1 cellular context compared by ENCODE assay signal in the genomic region with DNA sequence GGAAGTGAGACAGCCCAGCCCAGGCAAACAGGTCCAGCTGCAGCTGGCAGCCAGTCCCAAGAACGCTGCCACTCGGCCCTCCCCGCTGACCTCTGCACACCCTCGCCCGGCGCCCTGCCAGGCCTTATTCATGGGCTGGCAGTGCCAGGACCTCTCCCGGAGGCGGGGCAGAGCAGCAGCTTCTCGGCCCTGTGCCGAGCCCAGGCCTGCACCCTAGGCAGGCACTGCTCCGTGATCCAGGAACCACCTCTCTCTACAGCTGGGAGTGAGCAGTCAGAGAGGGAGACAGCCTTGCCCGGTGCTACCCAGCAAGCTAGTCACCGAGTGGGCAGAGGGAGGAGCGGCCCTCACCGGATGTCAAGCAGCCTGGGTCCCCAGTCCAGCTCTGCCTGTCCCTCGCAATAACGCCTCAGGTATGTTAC.
A peak's percentile ranks its signal among the peaks of the same experiment; 100 is the strongest.
TF ChIP-seq lines count a peak whose summit lies in the region.

No MANE protein-coding gene starts in this region.

TF ChIP-seq in HepG2, 621 proteins besides CTCF, POLR2A, EP300 and RAD21 (continued from another document and continues in another):
- TF ChIP-seq, protein P1, sequence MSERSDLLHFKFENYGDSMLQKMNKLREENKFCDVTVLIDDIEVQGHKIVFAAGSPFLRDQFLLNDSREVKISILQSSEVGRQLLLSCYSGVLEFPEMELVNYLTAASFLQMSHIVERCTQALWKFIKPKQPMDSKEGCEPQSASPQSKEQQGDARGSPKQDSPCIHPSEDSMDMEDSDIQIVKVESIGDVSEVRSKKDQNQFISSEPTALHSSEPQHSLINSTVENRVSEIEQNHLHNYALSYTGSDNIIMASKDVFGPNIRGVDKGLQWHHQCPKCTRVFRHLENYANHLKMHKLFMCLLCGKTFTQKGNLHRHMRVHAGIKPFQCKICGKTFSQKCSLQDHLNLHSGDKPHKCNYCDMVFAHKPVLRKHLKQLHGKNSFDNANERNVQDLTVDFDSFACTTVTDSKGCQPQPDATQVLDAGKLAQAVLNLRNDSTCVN (CRISPR knock-in tag; IDR thresholded peaks at IDR 0.05; ENCODE audit: borderline replicate concordance), result no peak
- TF ChIP-seq ZMYM3 (CRISPR knock-in tag; IDR thresholded peaks at IDR 0.05), result peak; percentile 89
- TF ChIP-seq, protein P2, sequence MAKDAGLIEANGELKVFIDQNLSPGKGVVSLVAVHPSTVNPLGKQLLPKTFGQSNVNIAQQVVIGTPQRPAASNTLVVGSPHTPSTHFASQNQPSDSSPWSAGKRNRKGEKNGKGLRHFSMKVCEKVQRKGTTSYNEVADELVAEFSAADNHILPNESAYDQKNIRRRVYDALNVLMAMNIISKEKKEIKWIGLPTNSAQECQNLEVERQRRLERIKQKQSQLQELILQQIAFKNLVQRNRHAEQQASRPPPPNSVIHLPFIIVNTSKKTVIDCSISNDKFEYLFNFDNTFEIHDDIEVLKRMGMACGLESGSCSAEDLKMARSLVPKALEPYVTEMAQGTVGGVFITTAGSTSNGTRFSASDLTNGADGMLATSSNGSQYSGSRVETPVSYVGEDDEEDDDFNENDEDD (CRISPR knock-in tag; IDR thresholded peaks at IDR 0.05; ENCODE audit: borderline replicate concordance), result no peak
- TF ChIP-seq ZNF556 (CRISPR knock-in tag; IDR thresholded peaks at IDR 0.05; ENCODE audit: borderline replicate concordance), result 0 out of 2 replicates have a peak, but pooled peaks have one; percentile 26
- TF ChIP-seq, protein P3, sequence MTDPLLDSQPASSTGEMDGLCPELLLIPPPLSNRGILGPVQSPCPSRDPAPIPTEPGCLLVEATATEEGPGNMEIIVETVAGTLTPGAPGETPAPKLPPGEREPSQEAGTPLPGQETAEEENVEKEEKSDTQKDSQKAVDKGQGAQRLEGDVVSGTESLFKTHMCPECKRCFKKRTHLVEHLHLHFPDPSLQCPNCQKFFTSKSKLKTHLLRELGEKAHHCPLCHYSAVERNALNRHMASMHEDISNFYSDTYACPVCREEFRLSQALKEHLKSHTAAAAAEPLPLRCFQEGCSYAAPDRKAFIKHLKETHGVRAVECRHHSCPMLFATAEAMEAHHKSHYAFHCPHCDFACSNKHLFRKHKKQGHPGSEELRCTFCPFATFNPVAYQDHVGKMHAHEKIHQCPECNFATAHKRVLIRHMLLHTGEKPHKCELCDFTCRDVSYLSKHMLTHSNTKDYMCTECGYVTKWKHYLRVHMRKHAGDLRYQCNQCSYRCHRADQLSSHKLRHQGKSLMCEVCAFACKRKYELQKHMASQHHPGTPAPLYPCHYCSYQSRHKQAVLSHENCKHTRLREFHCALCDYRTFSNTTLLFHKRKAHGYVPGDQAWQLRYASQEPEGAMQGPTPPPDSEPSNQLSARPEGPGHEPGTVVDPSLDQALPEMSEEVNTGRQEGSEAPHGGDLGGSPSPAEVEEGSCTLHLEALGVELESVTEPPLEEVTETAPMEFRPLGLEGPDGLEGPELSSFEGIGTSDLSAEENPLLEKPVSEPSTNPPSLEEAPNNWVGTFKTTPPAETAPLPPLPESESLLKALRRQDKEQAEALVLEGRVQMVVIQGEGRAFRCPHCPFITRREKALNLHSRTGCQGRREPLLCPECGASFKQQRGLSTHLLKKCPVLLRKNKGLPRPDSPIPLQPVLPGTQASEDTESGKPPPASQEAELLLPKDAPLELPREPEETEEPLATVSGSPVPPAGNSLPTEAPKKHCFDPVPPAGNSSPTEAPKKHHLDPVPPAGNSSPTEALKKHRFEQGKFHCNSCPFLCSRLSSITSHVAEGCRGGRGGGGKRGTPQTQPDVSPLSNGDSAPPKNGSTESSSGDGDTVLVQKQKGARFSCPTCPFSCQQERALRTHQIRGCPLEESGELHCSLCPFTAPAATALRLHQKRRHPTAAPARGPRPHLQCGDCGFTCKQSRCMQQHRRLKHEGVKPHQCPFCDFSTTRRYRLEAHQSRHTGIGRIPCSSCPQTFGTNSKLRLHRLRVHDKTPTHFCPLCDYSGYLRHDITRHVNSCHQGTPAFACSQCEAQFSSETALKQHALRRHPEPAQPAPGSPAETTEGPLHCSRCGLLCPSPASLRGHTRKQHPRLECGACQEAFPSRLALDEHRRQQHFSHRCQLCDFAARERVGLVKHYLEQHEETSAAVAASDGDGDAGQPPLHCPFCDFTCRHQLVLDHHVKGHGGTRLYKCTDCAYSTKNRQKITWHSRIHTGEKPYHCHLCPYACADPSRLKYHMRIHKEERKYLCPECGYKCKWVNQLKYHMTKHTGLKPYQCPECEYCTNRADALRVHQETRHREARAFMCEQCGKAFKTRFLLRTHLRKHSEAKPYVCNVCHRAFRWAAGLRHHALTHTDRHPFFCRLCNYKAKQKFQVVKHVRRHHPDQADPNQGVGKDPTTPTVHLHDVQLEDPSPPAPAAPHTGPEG (CRISPR knock-in tag; IDR thresholded peaks at IDR 0.05), result no peak
- TF ChIP-seq SSRP1 (CRISPR knock-in tag; IDR thresholded peaks at IDR 0.05), result no peak
- TF ChIP-seq, protein P4, sequence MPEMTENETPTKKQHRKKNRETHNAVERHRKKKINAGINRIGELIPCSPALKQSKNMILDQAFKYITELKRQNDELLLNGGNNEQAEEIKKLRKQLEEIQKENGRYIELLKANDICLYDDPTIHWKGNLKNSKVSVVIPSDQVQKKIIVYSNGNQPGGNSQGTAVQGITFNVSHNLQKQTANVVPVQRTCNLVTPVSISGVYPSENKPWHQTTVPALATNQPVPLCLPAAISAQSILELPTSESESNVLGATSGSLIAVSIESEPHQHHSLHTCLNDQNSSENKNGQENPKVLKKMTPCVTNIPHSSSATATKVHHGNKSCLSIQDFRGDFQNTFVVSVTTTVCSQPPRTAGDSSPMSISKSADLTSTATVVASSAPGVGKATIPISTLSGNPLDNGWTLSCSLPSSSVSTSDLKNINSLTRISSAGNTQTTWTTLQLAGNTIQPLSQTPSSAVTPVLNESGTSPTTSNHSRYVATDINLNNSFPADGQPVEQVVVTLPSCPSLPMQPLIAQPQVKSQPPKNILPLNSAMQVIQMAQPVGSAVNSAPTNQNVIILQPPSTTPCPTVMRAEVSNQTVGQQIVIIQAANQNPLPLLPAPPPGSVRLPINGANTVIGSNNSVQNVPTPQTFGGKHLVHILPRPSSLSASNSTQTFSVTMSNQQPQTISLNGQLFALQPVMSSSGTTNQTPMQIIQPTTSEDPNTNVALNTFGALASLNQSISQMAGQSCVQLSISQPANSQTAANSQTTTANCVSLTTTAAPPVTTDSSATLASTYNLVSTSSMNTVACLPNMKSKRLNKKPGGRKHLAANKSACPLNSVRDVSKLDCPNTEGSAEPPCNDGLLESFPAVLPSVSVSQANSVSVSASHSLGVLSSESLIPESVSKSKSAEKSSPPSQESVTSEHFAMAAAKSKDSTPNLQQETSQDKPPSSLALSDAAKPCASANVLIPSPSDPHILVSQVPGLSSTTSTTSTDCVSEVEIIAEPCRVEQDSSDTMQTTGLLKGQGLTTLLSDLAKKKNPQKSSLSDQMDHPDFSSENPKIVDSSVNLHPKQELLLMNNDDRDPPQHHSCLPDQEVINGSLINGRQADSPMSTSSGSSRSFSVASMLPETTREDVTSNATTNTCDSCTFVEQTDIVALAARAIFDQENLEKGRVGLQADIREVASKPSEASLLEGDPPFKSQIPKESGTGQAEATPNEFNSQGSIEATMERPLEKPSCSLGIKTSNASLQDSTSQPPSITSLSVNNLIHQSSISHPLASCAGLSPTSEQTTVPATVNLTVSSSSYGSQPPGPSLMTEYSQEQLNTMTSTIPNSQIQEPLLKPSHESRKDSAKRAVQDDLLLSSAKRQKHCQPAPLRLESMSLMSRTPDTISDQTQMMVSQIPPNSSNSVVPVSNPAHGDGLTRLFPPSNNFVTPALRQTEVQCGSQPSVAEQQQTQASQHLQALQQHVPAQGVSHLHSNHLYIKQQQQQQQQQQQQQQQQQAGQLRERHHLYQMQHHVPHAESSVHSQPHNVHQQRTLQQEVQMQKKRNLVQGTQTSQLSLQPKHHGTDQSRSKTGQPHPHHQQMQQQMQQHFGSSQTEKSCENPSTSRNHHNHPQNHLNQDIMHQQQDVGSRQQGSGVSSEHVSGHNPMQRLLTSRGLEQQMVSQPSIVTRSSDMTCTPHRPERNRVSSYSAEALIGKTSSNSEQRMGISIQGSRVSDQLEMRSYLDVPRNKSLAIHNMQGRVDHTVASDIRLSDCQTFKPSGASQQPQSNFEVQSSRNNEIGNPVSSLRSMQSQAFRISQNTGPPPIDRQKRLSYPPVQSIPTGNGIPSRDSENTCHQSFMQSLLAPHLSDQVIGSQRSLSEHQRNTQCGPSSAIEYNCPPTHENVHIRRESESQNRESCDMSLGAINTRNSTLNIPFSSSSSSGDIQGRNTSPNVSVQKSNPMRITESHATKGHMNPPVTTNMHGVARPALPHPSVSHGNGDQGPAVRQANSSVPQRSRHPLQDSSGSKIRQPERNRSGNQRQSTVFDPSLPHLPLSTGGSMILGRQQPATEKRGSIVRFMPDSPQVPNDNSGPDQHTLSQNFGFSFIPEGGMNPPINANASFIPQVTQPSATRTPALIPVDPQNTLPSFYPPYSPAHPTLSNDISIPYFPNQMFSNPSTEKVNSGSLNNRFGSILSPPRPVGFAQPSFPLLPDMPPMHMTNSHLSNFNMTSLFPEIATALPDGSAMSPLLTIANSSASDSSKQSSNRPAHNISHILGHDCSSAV (CRISPR knock-in tag; IDR thresholded peaks at IDR 0.05; ENCODE audit: borderline replicate concordance), result no peak
- no peak for TF ChIP-seq KMT2B (CRISPR knock-in tag; IDR thresholded peaks at IDR 0.05)
- TF ChIP-seq, protein P5, sequence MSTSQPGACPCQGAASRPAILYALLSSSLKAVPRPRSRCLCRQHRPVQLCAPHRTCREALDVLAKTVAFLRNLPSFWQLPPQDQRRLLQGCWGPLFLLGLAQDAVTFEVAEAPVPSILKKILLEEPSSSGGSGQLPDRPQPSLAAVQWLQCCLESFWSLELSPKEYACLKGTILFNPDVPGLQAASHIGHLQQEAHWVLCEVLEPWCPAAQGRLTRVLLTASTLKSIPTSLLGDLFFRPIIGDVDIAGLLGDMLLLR (CRISPR knock-in tag; IDR thresholded peaks at IDR 0.05), result no peak
- TF ChIP-seq BRD4 (CRISPR knock-in tag; IDR thresholded peaks at IDR 0.05), result no peak
- TF ChIP-seq ZNF44 (CRISPR knock-in tag; IDR thresholded peaks at IDR 0.05), result no peak
- no peak for TF ChIP-seq KDM5A (IDR thresholded peaks at IDR 0.05; ENCODE audit: borderline replicate concordance, low read length)
- TF ChIP-seq, protein P6, sequence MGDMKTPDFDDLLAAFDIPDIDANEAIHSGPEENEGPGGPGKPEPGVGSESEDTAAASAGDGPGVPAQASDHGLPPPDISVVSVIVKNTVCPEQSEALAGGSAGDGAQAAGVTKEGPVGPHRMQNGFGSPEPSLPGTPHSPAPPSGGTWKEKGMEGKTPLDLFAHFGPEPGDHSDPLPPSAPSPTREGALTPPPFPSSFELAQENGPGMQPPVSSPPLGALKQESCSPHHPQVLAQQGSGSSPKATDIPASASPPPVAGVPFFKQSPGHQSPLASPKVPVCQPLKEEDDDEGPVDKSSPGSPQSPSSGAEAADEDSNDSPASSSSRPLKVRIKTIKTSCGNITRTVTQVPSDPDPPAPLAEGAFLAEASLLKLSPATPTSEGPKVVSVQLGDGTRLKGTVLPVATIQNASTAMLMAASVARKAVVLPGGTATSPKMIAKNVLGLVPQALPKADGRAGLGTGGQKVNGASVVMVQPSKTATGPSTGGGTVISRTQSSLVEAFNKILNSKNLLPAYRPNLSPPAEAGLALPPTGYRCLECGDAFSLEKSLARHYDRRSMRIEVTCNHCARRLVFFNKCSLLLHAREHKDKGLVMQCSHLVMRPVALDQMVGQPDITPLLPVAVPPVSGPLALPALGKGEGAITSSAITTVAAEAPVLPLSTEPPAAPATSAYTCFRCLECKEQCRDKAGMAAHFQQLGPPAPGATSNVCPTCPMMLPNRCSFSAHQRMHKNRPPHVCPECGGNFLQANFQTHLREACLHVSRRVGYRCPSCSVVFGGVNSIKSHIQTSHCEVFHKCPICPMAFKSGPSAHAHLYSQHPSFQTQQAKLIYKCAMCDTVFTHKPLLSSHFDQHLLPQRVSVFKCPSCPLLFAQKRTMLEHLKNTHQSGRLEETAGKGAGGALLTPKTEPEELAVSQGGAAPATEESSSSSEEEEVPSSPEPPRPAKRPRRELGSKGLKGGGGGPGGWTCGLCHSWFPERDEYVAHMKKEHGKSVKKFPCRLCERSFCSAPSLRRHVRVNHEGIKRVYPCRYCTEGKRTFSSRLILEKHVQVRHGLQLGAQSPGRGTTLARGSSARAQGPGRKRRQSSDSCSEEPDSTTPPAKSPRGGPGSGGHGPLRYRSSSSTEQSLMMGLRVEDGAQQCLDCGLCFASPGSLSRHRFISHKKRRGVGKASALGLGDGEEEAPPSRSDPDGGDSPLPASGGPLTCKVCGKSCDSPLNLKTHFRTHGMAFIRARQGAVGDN (CRISPR knock-in tag; IDR thresholded peaks at IDR 0.05), result peak; percentile 46; the same call in 1 of the 2 replicates
- peak; percentile 49 for TF ChIP-seq AGO1 (IDR thresholded peaks at IDR 0.05; ENCODE audit: low read depth, low read length, poor library complexity, severe bottlenecking)
- TF ChIP-seq ZNF337 (CRISPR knock-in tag; IDR thresholded peaks at IDR 0.05; ENCODE audit: borderline replicate concordance, low read depth), result no peak
- TF ChIP-seq, protein P7, sequence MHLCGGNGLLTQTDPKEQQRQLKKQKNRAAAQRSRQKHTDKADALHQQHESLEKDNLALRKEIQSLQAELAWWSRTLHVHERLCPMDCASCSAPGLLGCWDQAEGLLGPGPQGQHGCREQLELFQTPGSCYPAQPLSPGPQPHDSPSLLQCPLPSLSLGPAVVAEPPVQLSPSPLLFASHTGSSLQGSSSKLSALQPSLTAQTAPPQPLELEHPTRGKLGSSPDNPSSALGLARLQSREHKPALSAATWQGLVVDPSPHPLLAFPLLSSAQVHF (CRISPR knock-in tag; IDR thresholded peaks at IDR 0.05), result no peak
- TF ChIP-seq, protein P8, sequence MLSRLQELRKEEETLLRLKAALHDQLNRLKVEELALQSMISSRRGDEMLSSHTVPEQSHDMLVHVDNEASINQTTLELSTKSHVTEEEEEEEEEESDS (CRISPR knock-in tag; IDR thresholded peaks at IDR 0.05; ENCODE audit: borderline replicate concordance), result no peak
- no peak for TF ChIP-seq HIVEP1 (CRISPR knock-in tag; IDR thresholded peaks at IDR 0.05)
- TF ChIP-seq KAT2B (IDR thresholded peaks at IDR 0.05; ENCODE audit: borderline replicate concordance, low read depth, low read length), result no peak
- TF ChIP-seq MTA1 (CRISPR knock-in tag; IDR thresholded peaks at IDR 0.05; ENCODE audit: borderline replicate concordance), result no peak
- TF ChIP-seq GZF1 (CRISPR knock-in tag; IDR thresholded peaks at IDR 0.05), result 0 out of 2 replicates have a peak, but pooled peaks have one; percentile 29
- TF ChIP-seq CHCHD3 (CRISPR knock-in tag; IDR thresholded peaks at IDR 0.05), result 0 out of 2 replicates have a peak, but pooled peaks have one; percentile 49
- peak; percentile 30; the same call in 1 of the 2 replicates for TF ChIP-seq ATF7-NPFF (CRISPR knock-in tag; IDR thresholded peaks at IDR 0.05; ENCODE audit: low read depth)
- TF ChIP-seq SP140L (CRISPR knock-in tag; IDR thresholded peaks at IDR 0.05; ENCODE audit: borderline replicate concordance), result no peak
- TF ChIP-seq ZNF17 (CRISPR knock-in tag; IDR thresholded peaks at IDR 0.05), result no peak
- 0 out of 2 replicates have a peak, but pooled peaks have one; percentile 23 for TF ChIP-seq SPEN (CRISPR knock-in tag; IDR thresholded peaks at IDR 0.05; ENCODE audit: low read depth)
- TF ChIP-seq NCOA5 (CRISPR knock-in tag; IDR thresholded peaks at IDR 0.05), result no peak
- TF ChIP-seq MZF1 (CRISPR knock-in tag; IDR thresholded peaks at IDR 0.05; ENCODE audit: borderline replicate concordance), result 0 out of 2 replicates have a peak, but pooled peaks have one; percentile 46
- no peak for TF ChIP-seq ZMYM2 (CRISPR knock-in tag; IDR thresholded peaks at IDR 0.05)
- no peak for TF ChIP-seq KLF13 (CRISPR knock-in tag; IDR thresholded peaks at IDR 0.05)
- no peak for TF ChIP-seq SP4 (CRISPR knock-in tag; IDR thresholded peaks at IDR 0.05)
- no peak for TF ChIP-seq ZNF567 (CRISPR knock-in tag; IDR thresholded peaks at IDR 0.05; ENCODE audit: borderline replicate concordance)
- TF ChIP-seq MTF2 (CRISPR knock-in tag; IDR thresholded peaks at IDR 0.05; ENCODE audit: borderline replicate concordance), result no peak
- TF ChIP-seq SALL1 (CRISPR knock-in tag; IDR thresholded peaks at IDR 0.05), result no peak
- TF ChIP-seq KDM5B (CRISPR knock-in tag; IDR thresholded peaks at IDR 0.05; ENCODE audit: borderline replicate concordance), result 0 out of 2 replicates have a peak, but pooled peaks have one; percentile 39
